Comparison of ENCODE assay signal across 9 cellular contexts in the genomic region with DNA sequence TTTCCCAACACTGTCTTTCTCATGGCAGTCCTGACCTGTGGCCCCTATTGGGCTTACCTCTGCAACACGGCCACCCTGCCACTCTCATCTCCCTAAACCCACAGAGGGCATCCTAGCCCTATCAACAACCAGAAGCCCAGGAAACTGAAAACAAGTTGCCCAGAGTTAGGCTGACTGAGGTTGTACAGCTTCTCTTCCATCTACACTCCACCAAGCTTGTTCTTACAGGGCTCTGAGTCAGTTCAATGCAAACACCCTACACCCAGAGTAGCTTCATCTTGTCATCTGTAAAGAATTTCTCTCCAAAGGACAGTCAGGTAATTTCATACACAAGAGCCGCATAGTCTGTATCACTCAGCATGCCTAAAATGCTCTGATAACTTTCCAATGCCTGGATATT.
DNase-seq lines count a peak whose midpoint lies in the region; ATAC-seq, FAIRE-seq and TF ChIP-seq lines count a peak whose summit lies in the region.
"Had no signal": no experiment of that assay in that cellular context is flagged by ENCODE, and none has a peak within 500 bp of the region (broad histone marks: within the 10 kb centered on the region; RNA-seq: fewer than 3 reads in every experiment).

No MANE protein-coding gene starts in this region.

- intact Hi-C loops in Right ventricle myocardium inferior (cut with DNase I) (no loop called here), cardiac septum (cut with DNase I) (no loop called here), GM12878 (cut with micrococcal nuclease; ENCODE audit: unreplicated experiment) (no loop called here), uterus (cut with DNase I; ENCODE audit: low total_unique reads) (no loop called here)

- FAIRE-seq in GM12878 (lab: Jason Lieb, UNC), result no peak

- 21% methylated on average over 2 of the region's 2 CpGs for whole genome bisulfite sequencing in GM12878 (ENCODE audit: insufficient coverage, insufficient replicate concordance, low lambda C conversion rate, missing lambda C conversion rate)
- WGBS in lung, 2 donors, result 55 to 84% methylated on average over 2 of the region's 2 CpGs

- TF ChIP-seq RAD21 in GM12878 (IDR thresholded peaks at IDR 0.05; ENCODE audit: insufficient read depth, low read depth, low read length), result peak; percentile 33; the same call in 1 of the 2 replicates

- H4K20me1 ChIP-seq in GM12878 (ENCODE audit: control insufficient read depth, insufficient read depth), result no peaks in the 10 kb centered on the region

- H3K9me3 ChIP-seq in GM12878 (replicated peaks; ENCODE audit: control insufficient read depth, insufficient read depth, low read length) (no peaks in the 10 kb centered on the region), lung (ENCODE audit: control insufficient read depth in 2 of 2, insufficient read depth in 1 of 2, low read length in 1 of 2) (no peaks in the 10 kb centered on the region), uterus (no peaks in the 10 kb centered on the region)

- TF ChIP-seq CTCF in GM12878 (IDR thresholded peaks at IDR 0.05 in 2 of 3, conservative IDR thresholded peaks at IDR 0.05 in 1 of 3; ENCODE audit: control insufficient read depth in 2 of 3, extremely low read depth in 1 of 3, insufficient read depth in 1 of 3, low read depth in 3 of 3, low read length in 3 of 3) (no peak), lung (IDR thresholded peaks at IDR 0.05; ENCODE audit: control extremely low read depth, extremely low read depth) (no peak), uterus (IDR thresholded peaks at IDR 0.05) (no peak)

- peaks cover 33% of the 10 kb centered on the region for H3K4me1 ChIP-seq in GM12878 (ENCODE audit: control insufficient read depth, insufficient read depth, low read length)
- H3K4me1 ChIP-seq in lung (ENCODE audit: control insufficient read depth in 2 of 2, insufficient read depth in 2 of 2, low read length in 2 of 2), result peaks cover 12 to 41% of the 10 kb centered on the region in 2 donors
- H3K4me1 ChIP-seq in uterus, result peaks cover 5 to 18% of the 10 kb centered on the region in 2 donors

- peaks cover 13% of the 10 kb centered on the region for H3K79me2 ChIP-seq in GM12878 (ENCODE audit: control insufficient read depth, insufficient read depth, low read length)

- H3K27me3 ChIP-seq in GM12878 (replicated peaks in 1 of 2; ENCODE audit: control insufficient read depth in 2 of 2, insufficient read depth in 2 of 2, low read length in 1 of 2), result no peaks in the 10 kb centered on the region
- no peaks in the 10 kb centered on the region for H3K27me3 ChIP-seq in lung (ENCODE audit: control insufficient read depth, insufficient read depth)
- H3K27me3 ChIP-seq in uterus, result no peaks in the 10 kb centered on the region

- no peak for TF ChIP-seq EP300 in GM12878 (IDR thresholded peaks at IDR 0.05; ENCODE audit: borderline replicate concordance in 1 of 2, control insufficient read depth in 1 of 2, low read depth in 2 of 2, low read length in 2 of 2)

- H3K4me3 ChIP-seq in GM12878 (no peak overlapping the region), lung (no peak overlapping the region), uterus (no peak overlapping the region)

- ATAC-seq in Right ventricle myocardium inferior (peak; percentile 24), GM12878 (peak; percentile 27), lung (ENCODE audit: insufficient read depth, low FRiP score) (peak; percentile 82), GM21526 (IDR thresholded peaks at IDR 0.05; ENCODE audit: low FRiP score, unreplicated experiment) (no peak)

- DNase-seq in Right ventricle myocardium inferior (ENCODE audit: missing footprints) (no peak), cardiac septum (ENCODE audit: low spot score) (no peak), GM12878 (ENCODE audit: low read depth, low spot score) (no peak), lung (ENCODE audit: low spot score) (no peak), uterus (no peak)
- DNase-seq in stimulated activated CD4-positive, alpha-beta T cell treated with anti-CD3 and anti-CD28 coated beads, Interleukin-2, amount 100 ng/mL, for 48 hours, result no peak
- no peak for DNase-seq in activated effector memory CD4-positive, alpha-beta T cell treated with anti-CD3 and anti-CD28 coated beads, Interleukin-2, amount 50 U/mL, for 16 hours
- DNase-seq: central memory CD4-positive, alpha-beta T cell had no signal

- in situ Hi-C loops in GM12878 (cut with MboI), result no loop called here

- TF ChIP-seq POLR2A in GM12878 (IDR thresholded peaks at IDR 0.05; ENCODE audit: low read depth, low read length), result no peak
- TF ChIP-seq POLR2A in uterus (IDR thresholded peaks at IDR 0.05), result no peak

- no peak overlapping the region for H3K27ac ChIP-seq in GM12878 (ENCODE audit: control insufficient read depth, insufficient read depth)
- H3K27ac ChIP-seq in lung (ENCODE audit: low read depth in 1 of 2, low read length in 1 of 2), result peak overlapping the region; percentile 41 to 83
- peak overlapping the region; percentile 64 to 89 for H3K27ac ChIP-seq in uterus

- SMC1A ChIA-PET in GM12878 (lab: Charles Lee; ENCODE audit: uncharacterized antibody, unreplicated experiment), result no interaction called here

- RAD21 ChIA-PET in GM12878 (lab: Charles Lee; ENCODE audit: unreplicated experiment), result no interaction called here

- CTCF ChIA-PET in GM12878 (lab: Yijun Ruan, JAX), result no interaction called here

- H2AFZ ChIP-seq in GM12878 (ENCODE audit: control insufficient read depth, low read depth, low read length), result no peak overlapping the region

- no peak overlapping the region for H3K9ac ChIP-seq in GM12878 (ENCODE audit: control insufficient read depth, insufficient read depth, low read length)

- peaks cover 0 to 15% of the 10 kb centered on the region in 2 experiments; a peak in 3 of 4 replicates for H3K36me3 ChIP-seq in GM12878 (ENCODE audit: control insufficient read depth in 2 of 2, insufficient read depth in 2 of 2, low read length in 1 of 2)
- peaks cover 4 to 28% of the 10 kb centered on the region in 2 donors for H3K36me3 ChIP-seq in lung (ENCODE audit: control insufficient read depth in 2 of 2, insufficient read depth in 2 of 2, low read length in 2 of 2)
- H3K36me3 ChIP-seq in uterus, result no peaks in the 10 kb centered on the region

- H3K4me2 ChIP-seq in GM12878 (ENCODE audit: control insufficient read depth, insufficient read depth), result no peak overlapping the region

- POLR2A ChIA-PET in GM12878 (lab: Charles Lee), result no interaction called here

- BruUV-seq in GM12878 (replicated peaks; lab: Mats Ljungman, UMichigan), result no TSS peak

TF ChIP-seq in GM12878, 131 proteins besides CTCF, POLR2A, EP300 and RAD21 (continues in another document):
- no peak for TF ChIP-seq CHD2 (IDR thresholded peaks at IDR 0.05; ENCODE audit: borderline replicate concordance, low read depth, low read length)
- TF ChIP-seq SMAD5 (IDR thresholded peaks at IDR 0.05; ENCODE audit: low read depth), result no peak
- TF ChIP-seq RBBP5 (conservative IDR thresholded peaks at IDR 0.05), result no peak
- TF ChIP-seq PAX5 (IDR thresholded peaks at IDR 0.05; ENCODE audit: borderline replicate concordance, low read depth, low read length), result no peak
- TF ChIP-seq HDAC2 (IDR thresholded peaks at IDR 0.05), result no peak
- no peak for TF ChIP-seq RAD51 (IDR thresholded peaks at IDR 0.05)
- TF ChIP-seq, protein P1, sequence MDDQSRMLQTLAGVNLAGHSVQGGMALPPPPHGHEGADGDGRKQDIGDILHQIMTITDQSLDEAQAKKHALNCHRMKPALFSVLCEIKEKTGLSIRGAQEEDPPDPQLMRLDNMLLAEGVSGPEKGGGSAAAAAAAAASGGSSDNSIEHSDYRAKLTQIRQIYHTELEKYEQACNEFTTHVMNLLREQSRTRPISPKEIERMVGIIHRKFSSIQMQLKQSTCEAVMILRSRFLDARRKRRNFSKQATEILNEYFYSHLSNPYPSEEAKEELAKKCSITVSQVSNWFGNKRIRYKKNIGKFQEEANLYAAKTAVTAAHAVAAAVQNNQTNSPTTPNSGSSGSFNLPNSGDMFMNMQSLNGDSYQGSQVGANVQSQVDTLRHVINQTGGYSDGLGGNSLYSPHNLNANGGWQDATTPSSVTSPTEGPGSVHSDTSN (IDR thresholded peaks at IDR 0.05; ENCODE audit: insufficient replicate concordance, low read depth, low read length), result no peak
- TF ChIP-seq BMI1 (IDR thresholded peaks at IDR 0.05; ENCODE audit: borderline replicate concordance), result no peak
- no peak for TF ChIP-seq SP1 (IDR thresholded peaks at IDR 0.05; ENCODE audit: low read depth, low read length)
- no peak for TF ChIP-seq FOS (IDR thresholded peaks at IDR 0.05; ENCODE audit: borderline replicate concordance, extremely low read depth, insufficient read length)
- TF ChIP-seq ZZZ3 (IDR thresholded peaks at IDR 0.05; ENCODE audit: control insufficient read depth, insufficient read length, low read depth), result no peak
- TF ChIP-seq, protein P2, sequence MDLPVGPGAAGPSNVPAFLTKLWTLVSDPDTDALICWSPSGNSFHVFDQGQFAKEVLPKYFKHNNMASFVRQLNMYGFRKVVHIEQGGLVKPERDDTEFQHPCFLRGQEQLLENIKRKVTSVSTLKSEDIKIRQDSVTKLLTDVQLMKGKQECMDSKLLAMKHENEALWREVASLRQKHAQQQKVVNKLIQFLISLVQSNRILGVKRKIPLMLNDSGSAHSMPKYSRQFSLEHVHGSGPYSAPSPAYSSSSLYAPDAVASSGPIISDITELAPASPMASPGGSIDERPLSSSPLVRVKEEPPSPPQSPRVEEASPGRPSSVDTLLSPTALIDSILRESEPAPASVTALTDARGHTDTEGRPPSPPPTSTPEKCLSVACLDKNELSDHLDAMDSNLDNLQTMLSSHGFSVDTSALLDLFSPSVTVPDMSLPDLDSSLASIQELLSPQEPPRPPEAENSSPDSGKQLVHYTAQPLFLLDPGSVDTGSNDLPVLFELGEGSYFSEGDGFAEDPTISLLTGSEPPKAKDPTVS (IDR thresholded peaks at IDR 0.05; ENCODE audit: low read depth, low read length), result no peak
- TF ChIP-seq ZNF207 (IDR thresholded peaks at IDR 0.05; ENCODE audit: borderline replicate concordance), result no peak
- TF ChIP-seq, protein P3, sequence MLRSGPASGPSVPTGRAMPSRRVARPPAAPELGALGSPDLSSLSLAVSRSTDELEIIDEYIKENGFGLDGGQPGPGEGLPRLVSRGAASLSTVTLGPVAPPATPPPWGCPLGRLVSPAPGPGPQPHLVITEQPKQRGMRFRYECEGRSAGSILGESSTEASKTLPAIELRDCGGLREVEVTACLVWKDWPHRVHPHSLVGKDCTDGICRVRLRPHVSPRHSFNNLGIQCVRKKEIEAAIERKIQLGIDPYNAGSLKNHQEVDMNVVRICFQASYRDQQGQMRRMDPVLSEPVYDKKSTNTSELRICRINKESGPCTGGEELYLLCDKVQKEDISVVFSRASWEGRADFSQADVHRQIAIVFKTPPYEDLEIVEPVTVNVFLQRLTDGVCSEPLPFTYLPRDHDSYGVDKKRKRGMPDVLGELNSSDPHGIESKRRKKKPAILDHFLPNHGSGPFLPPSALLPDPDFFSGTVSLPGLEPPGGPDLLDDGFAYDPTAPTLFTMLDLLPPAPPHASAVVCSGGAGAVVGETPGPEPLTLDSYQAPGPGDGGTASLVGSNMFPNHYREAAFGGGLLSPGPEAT (IDR thresholded peaks at IDR 0.05; ENCODE audit: low read depth), result no peak
- no peak for TF ChIP-seq CBFB (IDR thresholded peaks at IDR 0.05; ENCODE audit: low read depth)
